In the genomic region with DNA sequence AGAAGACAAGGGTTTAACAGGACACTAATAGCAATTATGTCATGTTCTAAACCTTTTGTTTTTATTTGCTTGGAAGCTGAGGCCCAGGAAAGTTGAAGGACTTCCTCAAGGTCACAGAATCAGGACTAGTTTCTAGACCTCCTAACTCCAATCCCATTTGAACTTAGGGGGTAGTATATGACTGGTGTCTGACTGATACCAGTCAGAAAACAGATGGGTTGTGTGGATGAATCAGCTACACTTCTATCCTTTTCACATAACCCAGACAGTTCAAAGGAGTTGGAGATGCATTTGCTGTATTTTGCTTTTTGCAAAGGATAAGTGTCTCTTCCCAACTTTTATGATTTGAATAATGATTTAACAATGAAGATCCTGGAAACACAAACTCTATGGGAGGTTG, we compare ENCODE assay signal across 24 cellular contexts.
"Had no signal": no experiment of that assay in that cellular context is flagged by ENCODE, and none has a peak within 500 bp of the region (broad histone marks: within the 10 kb centered on the region; RNA-seq: fewer than 3 reads in every experiment).

No MANE protein-coding gene starts in this region.

- H3K9me3 ChIP-seq: esophagus muscularis mucosa, gastroesophageal sphincter, lower lobe of right lung, mucosa of descending colon had no signal

- H3K79me2 ChIP-seq: hepatocyte had no signal

- H3K4me3 ChIP-seq: coronary artery, dorsolateral prefrontal cortex, esophagus muscularis mucosa, gastroesophageal sphincter, heart left ventricle, hepatocyte, lower lobe of right lung, mucosa of descending colon had no signal

- H3K4me1 ChIP-seq: foreskin keratinocyte, lower lobe of right lung had no signal

- H3K36me3 ChIP-seq: esophagus muscularis mucosa, gastroesophageal sphincter, heart left ventricle, lower lobe of right lung had no signal

- FAIRE-seq: colon, frontal cortex, kidney had no signal

- H3K27ac ChIP-seq: coronary artery, dorsolateral prefrontal cortex, esophagus muscularis mucosa, foreskin keratinocyte, gastroesophageal sphincter, heart left ventricle, hepatocyte, lower lobe of right lung had no signal

- H2AFZ ChIP-seq: hepatocyte had no signal

- ATAC-seq: foreskin keratinocyte; gastroesophageal sphincter; heart left ventricle; left colon; left lobe of liver; left ventricle myocardium superior; lower lobe of right lung; mucosa of descending colon; naive thymus-derived CD4-positive, alpha-beta T cell had no signal

- H3K27me3 ChIP-seq: esophagus muscularis mucosa, foreskin keratinocyte, gastroesophageal sphincter, heart left ventricle, hepatocyte had no signal

- H3K4me2 ChIP-seq: hepatocyte had no signal

- DNase-seq: dermis blood vessel endothelial cell; dorsolateral prefrontal cortex; effector CD4-positive, alpha-beta T cell; effector memory CD4-positive, alpha-beta T cell; foreskin keratinocyte; heart left ventricle; hypothalamus; immature natural killer cell; islet precursor cell; kidney; kidney glomerular epithelial cell; left colon; left ventricle myocardium superior; lower lobe of right lung; mesenchymal stem cell; mucosa of descending colon; naive thymus-derived CD4-positive, alpha-beta T cell had no signal
